In genomic region chr2:157082950-157083349, GRCh38 we compare ENCODE assay signal across 37 cellular contexts.
"Had no signal": no experiment of that assay in that cellular context is flagged by ENCODE, and none has a peak within 500 bp of the region (broad histone marks: within the 10 kb centered on the region; RNA-seq: fewer than 3 reads in every experiment).

No MANE protein-coding gene starts in this region.

- H3K27me3 ChIP-seq: ascending aorta, cardiac muscle cell had no signal

- H3K27me3 Mint-ChIP-seq: activated CD4-positive, alpha-beta T cell treated with anti-CD3 and anti-CD28 coated beads for 36 hours; activated CD4-positive, alpha-beta T cell treated with anti-CD3 and anti-CD28 coated beads, Interleukin-2, amount 10 ng/mL, durations not matched to agents 7 days and 5 days; activated naive CD4-positive, alpha-beta T cell treated with anti-CD3 and anti-CD28 coated beads, Interleukin-2, amount 10 ng/mL, durations not matched to agents 7 days and 5 days; activated naive CD4-positive, alpha-beta T cell treated with anti-CD3 and anti-CD28 coated beads, Interleukin-2, amount 50 U/mL, for 24 hours; activated naive CD8-positive, alpha-beta T cell; activated naive CD8-positive, alpha-beta T cell treated with anti-CD3 and anti-CD28 coated beads, Interleukin-2, amount 10 ng/mL, durations not matched to agents 7 days and 5 days; activated naive CD8-positive, alpha-beta T cell treated with anti-CD3 and anti-CD28 coated beads, Interleukin-2, amount 50 U/mL, for 24 hours; activated T-cell treated with anti-CD3 and anti-CD28 coated beads, Interleukin-2, amount 50 U/mL, for 24 hours; brain; central memory CD8-positive, alpha-beta T cell had no signal

- H3K9me3 Mint-ChIP-seq: activated CD4-positive, alpha-beta memory T cell treated with anti-CD3 and anti-CD28 coated beads, Interleukin-2, amount 10 ng/mL, durations not matched to agents 7 days and 5 days; activated CD4-positive, alpha-beta T cell treated with anti-CD3 and anti-CD28 coated beads, Interleukin-2, amount 10 ng/mL, durations not matched to agents 7 days and 5 days; activated naive CD4-positive, alpha-beta T cell treated with anti-CD3 and anti-CD28 coated beads, Interleukin-2, amount 10 ng/mL, durations not matched to agents 7 days and 5 days; activated naive CD4-positive, alpha-beta T cell treated with anti-CD3 and anti-CD28 coated beads, Interleukin-2, amount 50 U/mL, for 24 hours; activated naive CD8-positive, alpha-beta T cell treated with anti-CD3 and anti-CD28 coated beads, Interleukin-2, amount 10 ng/mL, durations not matched to agents 7 days and 5 days; activated naive CD8-positive, alpha-beta T cell treated with anti-CD3 and anti-CD28 coated beads, Interleukin-2, amount 50 U/mL, for 24 hours; activated T-cell treated with anti-CD3 and anti-CD28 coated beads, Interleukin-2, amount 50 U/mL, for 24 hours; activated T-helper 2 cell treated with anti-CD3 and anti-CD28 coated beads, Interferon-gamma antibody, Interleukin-2, Interleukin-4, amounts not matched to agents 10 μg/mL and 5 μg/mL and 100 μg/mL, durations not matched to agents 14 hours and 24 hours and 36 hours; brain; central memory CD8-positive, alpha-beta T cell; T-helper 1 cell treated with Interleukin-12 subunit alpha and Interleukin-12 subunit beta and Interleukin-4 antibody, amounts not matched to agents 30 μg/mL and 1 μg/mL, for 36 hours; T-helper 2 cell treated with Interferon-gamma antibody and Interleukin-4, amounts not matched to agents 5 μg/mL and 100 μg/mL, for 36 hours had no signal

- H3K27ac ChIP-seq: ascending aorta, cardiac muscle cell, VCaP had no signal

- H3K9me3 ChIP-seq: ascending aorta had no signal

- H3K4me1 ChIP-seq: ascending aorta had no signal

- H3K27ac Mint-ChIP-seq: activated CD4-positive, alpha-beta memory T cell treated with anti-CD3 and anti-CD28 coated beads, Interleukin-2, amount 10 ng/mL, durations not matched to agents 7 days and 5 days; activated CD4-positive, alpha-beta T cell treated with anti-CD3 and anti-CD28 coated beads for 36 hours; activated CD4-positive, alpha-beta T cell treated with anti-CD3 and anti-CD28 coated beads, Interleukin-2, amount 10 ng/mL, durations not matched to agents 7 days and 5 days; activated CD8-positive, alpha-beta memory T cell treated with anti-CD3 and anti-CD28 coated beads, Interleukin-2, amount 10 ng/mL, durations not matched to agents 7 days and 5 days; activated CD8-positive, alpha-beta T cell treated with anti-CD3 and anti-CD28 coated beads, Interleukin-2, amount 10 ng/mL, durations not matched to agents 7 days and 5 days; activated naive CD4-positive, alpha-beta T cell treated with anti-CD3 and anti-CD28 coated beads, Interleukin-2, amount 10 ng/mL, durations not matched to agents 7 days and 5 days; activated naive CD4-positive, alpha-beta T cell treated with anti-CD3 and anti-CD28 coated beads, Interleukin-2, amount 50 U/mL, for 24 hours; activated naive CD8-positive, alpha-beta T cell; activated naive CD8-positive, alpha-beta T cell treated with anti-CD3 and anti-CD28 coated beads, Interleukin-2, amount 10 ng/mL, durations not matched to agents 7 days and 5 days; activated naive CD8-positive, alpha-beta T cell treated with anti-CD3 and anti-CD28 coated beads, Interleukin-2, amount 50 U/mL, for 24 hours; activated T-cell treated with anti-CD3 and anti-CD28 coated beads, Interleukin-2, amount 50 U/mL, for 24 hours; activated T-helper 2 cell treated with anti-CD3 and anti-CD28 coated beads, Interferon-gamma antibody, Interleukin-2, Interleukin-4, amounts not matched to agents 10 μg/mL and 5 μg/mL and 100 μg/mL, durations not matched to agents 14 hours and 24 hours and 36 hours; brain; T-helper 1 cell treated with Interleukin-12 subunit alpha and Interleukin-12 subunit beta and Interleukin-4 antibody, amounts not matched to agents 30 μg/mL and 1 μg/mL, for 36 hours; T-helper 2 cell treated with Interferon-gamma antibody and Interleukin-4, amounts not matched to agents 5 μg/mL and 100 μg/mL, for 36 hours had no signal

- H3K4me3 Mint-ChIP-seq: activated CD4-positive, alpha-beta memory T cell treated with anti-CD3 and anti-CD28 coated beads, Interleukin-2, amount 10 ng/mL, durations not matched to agents 7 days and 5 days; activated CD4-positive, alpha-beta T cell treated with anti-CD3 and anti-CD28 coated beads for 36 hours; activated CD4-positive, alpha-beta T cell treated with anti-CD3 and anti-CD28 coated beads, Interleukin-2, amount 10 ng/mL, durations not matched to agents 7 days and 5 days; activated CD8-positive, alpha-beta memory T cell treated with anti-CD3 and anti-CD28 coated beads, Interleukin-2, amount 10 ng/mL, durations not matched to agents 7 days and 5 days; activated CD8-positive, alpha-beta T cell treated with anti-CD3 and anti-CD28 coated beads, Interleukin-2, amount 10 ng/mL, durations not matched to agents 7 days and 5 days; activated naive CD4-positive, alpha-beta T cell treated with anti-CD3 and anti-CD28 coated beads, Interleukin-2, amount 10 ng/mL, durations not matched to agents 7 days and 5 days; activated naive CD4-positive, alpha-beta T cell treated with anti-CD3 and anti-CD28 coated beads, Interleukin-2, amount 50 U/mL, for 24 hours; activated naive CD8-positive, alpha-beta T cell; activated naive CD8-positive, alpha-beta T cell treated with anti-CD3 and anti-CD28 coated beads, Interleukin-2, amount 10 ng/mL, durations not matched to agents 7 days and 5 days; activated naive CD8-positive, alpha-beta T cell treated with anti-CD3 and anti-CD28 coated beads, Interleukin-2, amount 50 U/mL, for 24 hours; activated T-cell treated with anti-CD3 and anti-CD28 coated beads, Interleukin-2, amount 50 U/mL, for 24 hours; brain; central memory CD8-positive, alpha-beta T cell; T-helper 1 cell treated with Interleukin-12 subunit alpha and Interleukin-12 subunit beta and Interleukin-4 antibody, amounts not matched to agents 30 μg/mL and 1 μg/mL, for 36 hours; T-helper 2 cell treated with Interferon-gamma antibody and Interleukin-4, amounts not matched to agents 5 μg/mL and 100 μg/mL, for 36 hours had no signal

- DNase-seq: activated CD4-positive, alpha-beta memory T cell treated with anti-CD3 and anti-CD28 coated beads, Interleukin-2, amount 10 ng/mL, durations not matched to agents 7 days and 5 days; activated CD4-positive, alpha-beta T cell treated with anti-CD3 and anti-CD28 coated beads for 1 hour; activated CD4-positive, alpha-beta T cell treated with anti-CD3 and anti-CD28 coated beads for 36 hours; activated CD4-positive, alpha-beta T cell treated with anti-CD3 and anti-CD28 coated beads for 48 hours; activated CD4-positive, alpha-beta T cell treated with anti-CD3 and anti-CD28 coated beads, Interleukin-2, amount 10 ng/mL, durations not matched to agents 7 days and 5 days; activated CD4-positive, alpha-beta T cell treated with anti-CD3 and anti-CD28 coated beads, Interleukin-2, amount 50 U/mL, for 48 hours; activated CD4-positive, CD25-positive, alpha-beta regulatory T cell; activated CD8-positive, alpha-beta memory T cell treated with anti-CD3 and anti-CD28 coated beads for 24 hours; activated CD8-positive, alpha-beta memory T cell treated with anti-CD3 and anti-CD28 coated beads, Interleukin-2, amount 10 ng/mL, durations not matched to agents 7 days and 5 days; activated CD8-positive, alpha-beta memory T cell treated with anti-CD3 and anti-CD28 coated beads, Interleukin-2, amount 50 U/mL, for 48 hours; activated CD8-positive, alpha-beta T cell treated with anti-CD3 and anti-CD28 coated beads, Interleukin-2, amount 10 ng/mL, durations not matched to agents 7 days and 5 days; activated effector memory CD4-positive, alpha-beta T cell treated with Interleukin-2 at 50 U/mL for 16 hours; activated gamma-delta T cell; activated naive CD4-positive, alpha-beta T cell treated with anti-CD3 and anti-CD28 coated beads, Interleukin-2, amount 10 ng/mL, durations not matched to agents 7 days and 5 days; activated naive CD4-positive, alpha-beta T cell treated with Interleukin-2 at 50 U/mL for 16 hours; activated naive CD8-positive, alpha-beta T cell treated with anti-CD3 and anti-CD28 coated beads, Interleukin-2, amount 10 ng/mL, durations not matched to agents 7 days and 5 days; activated naive CD8-positive, alpha-beta T cell treated with anti-CD3 and anti-CD28 coated beads, Interleukin-2, amount 50 U/mL, for 24 hours; activated T-cell treated with anti-CD3 and anti-CD28 coated beads, Interleukin-2, amount 50 U/mL, for 24 hours; activated T-cell treated with anti-CD3 and anti-CD28 coated beads, Interleukin-2, amount 50 U/mL, for 48 hours; amygdala; anterior cingulate cortex; caudate nucleus; cerebellar nuclear complex; T-helper 1 cell; T-helper 2 cell; T-helper 9 cell had no signal

- H3K36me3 ChIP-seq: ascending aorta, cardiac muscle cell had no signal

- H3K4me3 ChIP-seq: ascending aorta, cardiac muscle cell had no signal

- H3K36me3 Mint-ChIP-seq: activated CD8-positive, alpha-beta memory T cell treated with anti-CD3 and anti-CD28 coated beads, Interleukin-2, amount 10 ng/mL, durations not matched to agents 7 days and 5 days; activated naive CD4-positive, alpha-beta T cell treated with anti-CD3 and anti-CD28 coated beads, Interleukin-2, amount 10 ng/mL, durations not matched to agents 7 days and 5 days; activated naive CD4-positive, alpha-beta T cell treated with anti-CD3 and anti-CD28 coated beads, Interleukin-2, amount 50 U/mL, for 24 hours; activated naive CD8-positive, alpha-beta T cell; activated naive CD8-positive, alpha-beta T cell treated with anti-CD3 and anti-CD28 coated beads, Interleukin-2, amount 10 ng/mL, durations not matched to agents 7 days and 5 days; brain had no signal

- ATAC-seq: activated CD4-positive, alpha-beta T cell treated with anti-CD3 and anti-CD28 coated beads for 36 hours; activated CD4-positive, CD25-positive, alpha-beta regulatory T cell treated with anti-CD3 and anti-CD28 coated beads, Interleukin-2, amount 50 U/mL, for 24 hours; activated CD8-positive, alpha-beta memory T cell treated with anti-CD3 and anti-CD28 coated beads, Interleukin-2, amount 10 ng/mL, durations not matched to agents 7 days and 5 days; activated CD8-positive, alpha-beta T cell treated with anti-CD3 and anti-CD28 coated beads, Interleukin-2, amount 10 ng/mL, durations not matched to agents 7 days and 5 days; activated naive CD8-positive, alpha-beta T cell treated with anti-CD3 and anti-CD28 coated beads, Interleukin-2, amount 50 U/mL, for 24 hours had no signal

- H3K4me1 Mint-ChIP-seq: activated CD4-positive, alpha-beta memory T cell treated with anti-CD3 and anti-CD28 coated beads, Interleukin-2, amount 10 ng/mL, durations not matched to agents 7 days and 5 days; activated CD4-positive, alpha-beta T cell treated with anti-CD3 and anti-CD28 coated beads for 36 hours; activated CD4-positive, alpha-beta T cell treated with anti-CD3 and anti-CD28 coated beads, Interleukin-2, amount 10 ng/mL, durations not matched to agents 7 days and 5 days; activated CD8-positive, alpha-beta memory T cell treated with anti-CD3 and anti-CD28 coated beads, Interleukin-2, amount 10 ng/mL, durations not matched to agents 7 days and 5 days; activated naive CD4-positive, alpha-beta T cell treated with anti-CD3 and anti-CD28 coated beads, Interleukin-2, amount 10 ng/mL, durations not matched to agents 7 days and 5 days; activated naive CD4-positive, alpha-beta T cell treated with anti-CD3 and anti-CD28 coated beads, Interleukin-2, amount 50 U/mL, for 24 hours; activated naive CD8-positive, alpha-beta T cell treated with anti-CD3 and anti-CD28 coated beads, Interleukin-2, amount 10 ng/mL, durations not matched to agents 7 days and 5 days; activated naive CD8-positive, alpha-beta T cell treated with anti-CD3 and anti-CD28 coated beads, Interleukin-2, amount 50 U/mL, for 24 hours; central memory CD8-positive, alpha-beta T cell had no signal
